1 cellular context compared by ENCODE assay signal in genomic region chr11:61815790-61816735, GRCh38.
TF ChIP-seq lines count a peak whose summit lies in the region.

No MANE protein-coding gene starts in this region.

TF ChIP-seq in K562, 482 proteins besides CTCF, POLR2A, EP300 and RAD21 (continues in another document):
- no peak for TF ChIP-seq HDAC3 (IDR thresholded peaks at IDR 0.05; ENCODE audit: borderline replicate concordance, partially characterized antibody)
- no peak for TF ChIP-seq TARDBP (IDR thresholded peaks at IDR 0.05)
- TF ChIP-seq ZNF511 (CRISPR knock-in tag; IDR thresholded peaks at IDR 0.05), result peak; percentile 53; the same call in 1 of the 2 replicates
- TF ChIP-seq HBP1 (CRISPR knock-in tag; IDR thresholded peaks at IDR 0.05), result no peak
- no peak for TF ChIP-seq BRF1 (IDR thresholded peaks at IDR 0.05; ENCODE audit: borderline replicate concordance, extremely low read depth, insufficient read length)
- no peak; a peak in 2 of 4 replicates for TF ChIP-seq FOXA3 (CRISPR knock-in tag; conservative IDR thresholded peaks at IDR 0.05 in 1 of 2, IDR thresholded peaks at IDR 0.05 in 1 of 2)
- TF ChIP-seq GTF2E2 (tag; IDR thresholded peaks at IDR 0.05), result peak; percentile 53; the same call in 1 of the 2 replicates
- TF ChIP-seq DIDO1 (tag; IDR thresholded peaks at IDR 0.05; ENCODE audit: low read depth), result no peak
- no peak for TF ChIP-seq ATF2 (CRISPR knock-in tag; IDR thresholded peaks at IDR 0.05)
- no peak for TF ChIP-seq MGA (IDR thresholded peaks at IDR 0.05)
- TF ChIP-seq ARNT (IDR thresholded peaks at IDR 0.05), result 0 out of 4 replicates have a peak, but pooled peaks of 1 of the 2 experiments have one; percentile 40
- TF ChIP-seq PCBP1 (IDR thresholded peaks at IDR 0.05; ENCODE audit: low read depth, low read length, poor library complexity, severe bottlenecking), result peak; percentile 26
- TF ChIP-seq KDM5B (IDR thresholded peaks at IDR 0.05; ENCODE audit: insufficient replicate concordance, low read depth, low read length), result peak; percentile 33
- TF ChIP-seq ZNF134 (CRISPR knock-in tag; conservative IDR thresholded peaks at IDR 0.05), result no peak
- peak; percentile 60 for TF ChIP-seq BRD9 (IDR thresholded peaks at IDR 0.05; ENCODE audit: low read depth, partially characterized antibody)
- no peak for TF ChIP-seq ZNF197 (CRISPR knock-in tag; IDR thresholded peaks at IDR 0.05; ENCODE audit: low read depth)
- no peak for TF ChIP-seq ZNF57 (CRISPR knock-in tag; IDR thresholded peaks at IDR 0.05)
- no peak for TF ChIP-seq SMAD4 (CRISPR knock-in tag; conservative IDR thresholded peaks at IDR 0.05)
- TF ChIP-seq MTA2 (IDR thresholded peaks at IDR 0.05; ENCODE audit: low read depth), result no peak
- peak; percentile 57; the same call in 1 of the 2 replicates for TF ChIP-seq RBFOX2 (IDR thresholded peaks at IDR 0.05; ENCODE audit: low read depth, low read length)
- peak; percentile 69 for TF ChIP-seq SUPT5H (IDR thresholded peaks at IDR 0.05)
- TF ChIP-seq SRSF3 (IDR thresholded peaks at IDR 0.05; ENCODE audit: insufficient read depth, low read length), result peak; percentile 70
- TF ChIP-seq CREM (IDR thresholded peaks at IDR 0.05; ENCODE audit: low read depth), result peak; percentile 17; the same call in 1 of the 2 replicates
- peak; percentile 98 for TF ChIP-seq CHD1 (IDR thresholded peaks at IDR 0.05; ENCODE audit: low read length)
- 0 out of 2 replicates have a peak, but pooled peaks have one; percentile 7 for TF ChIP-seq ZBED1 (IDR thresholded peaks at IDR 0.05)
- TF ChIP-seq ETV5 (CRISPR knock-in tag; IDR thresholded peaks at IDR 0.05; ENCODE audit: low read depth), result peak; percentile 55
- TF ChIP-seq FOSL1 (tag; conservative IDR thresholded peaks at IDR 0.05), result 0 out of 2 replicates have a peak, but pooled peaks have one; percentile 4
- 0 out of 2 replicates have a peak, but pooled peaks have one; percentile 41 for TF ChIP-seq IRF1 (CRISPR knock-in tag; IDR thresholded peaks at IDR 0.05; ENCODE audit: borderline replicate concordance)
- TF ChIP-seq CEBPZ (IDR thresholded peaks at IDR 0.05; ENCODE audit: borderline replicate concordance, low read depth, low read length), result no peak
- peak in 1 of 2 experiments; percentile 45; a peak in 1 of 4 replicates for TF ChIP-seq HDAC1 (IDR thresholded peaks at IDR 0.05)
- no peak for TF ChIP-seq ZNF76 (CRISPR knock-in tag; IDR thresholded peaks at IDR 0.05; ENCODE audit: borderline replicate concordance)
- peak; percentile 66; the same call in 1 of the 2 replicates for TF ChIP-seq THAP7 (CRISPR knock-in tag; IDR thresholded peaks at IDR 0.05)
- TF ChIP-seq TAF9B (IDR thresholded peaks at IDR 0.05; ENCODE audit: partially characterized antibody), result peak; percentile 49
- TF ChIP-seq NCOR1 (IDR thresholded peaks at IDR 0.05), result no peak
- no peak for TF ChIP-seq FOXA1 (IDR thresholded peaks at IDR 0.05; ENCODE audit: borderline replicate concordance)
- no peak for TF ChIP-seq TSHZ1 (CRISPR knock-in tag; IDR thresholded peaks at IDR 0.05)
